In the genomic region with DNA sequence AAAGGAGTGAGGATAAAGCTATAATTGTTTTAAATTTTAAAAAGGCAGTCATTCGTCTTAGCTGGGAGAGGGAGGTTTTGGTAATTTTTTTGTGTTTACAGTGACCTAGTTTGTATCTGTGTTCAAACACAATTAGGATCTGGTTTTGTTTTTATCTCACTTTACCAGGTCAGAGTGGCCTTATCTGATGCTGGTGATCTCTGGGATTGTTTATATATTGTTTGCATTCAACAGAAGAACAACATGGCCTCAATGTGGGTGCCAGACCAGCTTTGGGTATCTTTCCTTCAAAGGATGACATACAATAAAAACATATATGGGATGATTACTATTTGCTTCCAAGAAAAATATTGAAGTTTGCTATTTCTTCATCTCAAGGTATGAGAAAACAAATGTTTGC, we compare ENCODE assay signal across 14 cellular contexts.
DNase-seq lines count a peak whose midpoint lies in the region; ATAC-seq and TF ChIP-seq lines count a peak whose summit lies in the region.
"Had no signal": no experiment of that assay in that cellular context is flagged by ENCODE, and none has a peak within 500 bp of the region (broad histone marks: within the 10 kb centered on the region; RNA-seq: fewer than 3 reads in every experiment).

No MANE protein-coding gene starts in this region.

- H2AK5ac ChIP-seq in mesendoderm (ENCODE audit: low read length) = no peak overlapping the region

- H3K56ac ChIP-seq in mesendoderm (ENCODE audit: low read length) = no peak overlapping the region

- H4K20me1 ChIP-seq in SK-N-SH (ENCODE audit: insufficient read depth) = no peaks in the 10 kb centered on the region
- H4K20me1 ChIP-seq: BLaER1 treated with 17β-estradiol and CSF1 and Interleukin-3, amounts not matched to agents 10 nM and 100 nM had no signal

- H3K27me3 Mint-ChIP-seq in endodermal cell (ENCODE audit: insufficient read depth) (no peaks in the 10 kb centered on the region), chondrocyte (ENCODE audit: low read depth) (no peaks in the 10 kb centered on the region)

- no peaks in the 10 kb centered on the region for H3F3A ChIP-seq in SK-N-SH (replicated peaks; ENCODE audit: insufficient read depth)

- H2BK120ac ChIP-seq in mesendoderm (ENCODE audit: low read depth, low read length) = no peak overlapping the region

- no peak overlapping the region for H2BK5ac ChIP-seq in mesendoderm (ENCODE audit: low read length)

- H3K18ac ChIP-seq in mesendoderm (ENCODE audit: low read length) = no peak overlapping the region

- no peaks in the 10 kb centered on the region for H3K36me3 Mint-ChIP-seq in endodermal cell (ENCODE audit: low read depth)
- H3K36me3 Mint-ChIP-seq in chondrocyte (ENCODE audit: low read depth) = no peaks in the 10 kb centered on the region
- H3K36me3 Mint-ChIP-seq: CD8-positive, alpha-beta T cell had no signal

- H3K4me3 Mint-ChIP-seq in endodermal cell (no peak overlapping the region), chondrocyte (ENCODE audit: unreplicated experiment) (no peak overlapping the region)
- H3K4me3 Mint-ChIP-seq: B cell; CD8-positive, alpha-beta T cell; H9 had no signal

- H3K79me2 ChIP-seq in SK-N-SH (ENCODE audit: insufficient read depth) (no peaks in the 10 kb centered on the region), mesendoderm (ENCODE audit: control insufficient read depth, insufficient read depth, low read length) (no peaks in the 10 kb centered on the region)

- 58% methylated on average over 1 of the region's 1 CpG for WGBS in SK-N-SH (ENCODE audit: low lambda C conversion rate)
- 21% methylated on average over 1 of the region's 1 CpG; no CpG with 5 or more reads in 1 of the 2 experiments for WGBS in endodermal cell (ENCODE audit: insufficient coverage in 1 of 2, insufficient read length in 1 of 2), 2 experiments
- no CpG with 5 or more reads among the region's 1 CpG for WGBS in mesendoderm (ENCODE audit: extremely low coverage, insufficient coverage, low lambda C conversion rate)

- DNase-seq in SK-N-SH (no peak), endodermal cell (no peak), mesendoderm (peak; percentile 72), chondrocyte (ENCODE audit: low spot score) (no peak)
- DNase-seq: Calu3; CD8-positive, alpha-beta T cell; DMS79 treated with DMSO at 0.1 percent for 48 hours; GF-D8; H9 had no signal

- peak overlapping the region; percentile 76 for H3K27ac Mint-ChIP-seq in endodermal cell
- H3K27ac Mint-ChIP-seq in chondrocyte (ENCODE audit: unreplicated experiment) = no peak overlapping the region
- H3K27ac Mint-ChIP-seq: B cell; CD8-positive, alpha-beta T cell had no signal

- CTCF ChIA-PET in SK-N-SH (lab: Yijun Ruan, JAX) = interaction anchor here (1.3 kb wide), 1 partner anchor 52 kb away, joined by 4 read pairs; no protein-coding TSS in a partner anchor

- H3K79me1 ChIP-seq in mesendoderm (ENCODE audit: low read length) = no peaks in the 10 kb centered on the region

- H3K27ac ChIP-seq in 22Rv1 (peak overlapping the region; percentile 56), SK-N-SH (ENCODE audit: low read depth in 2 of 2, low read length in 1 of 2) (peak overlapping the region in 1 of 2 experiments; percentile 9; a peak in 1 of 4 replicates), endodermal cell (ENCODE audit: low read depth, low read length) (no peak overlapping the region), mesendoderm (ENCODE audit: low read depth, low read length) (no peak overlapping the region)
- H3K27ac ChIP-seq: BLaER1 treated with 17β-estradiol and CSF1 and Interleukin-3, amounts not matched to agents 10 nM and 100 nM had no signal

- H3K4me1 ChIP-seq in SK-N-SH (ENCODE audit: control insufficient read depth in 1 of 2, insufficient read depth in 2 of 2, low read depth in 1 of 2, low read length in 1 of 2) (no peaks in the 10 kb centered on the region; a peak in 1 of 4 replicates), endodermal cell (ENCODE audit: control insufficient read depth, insufficient read depth, low read length) (peaks cover 13% of the 10 kb centered on the region), mesendoderm (ENCODE audit: control insufficient read depth, low read depth, low read length) (peaks cover 1% of the 10 kb centered on the region)
- H3K4me1 ChIP-seq: BLaER1 treated with 17β-estradiol and CSF1 and Interleukin-3, amounts not matched to agents 10 nM and 100 nM had no signal

- H3K4me1 Mint-ChIP-seq in endodermal cell = peaks cover 29% of the 10 kb centered on the region
- peaks cover 3% of the 10 kb centered on the region for H3K4me1 Mint-ChIP-seq in chondrocyte (ENCODE audit: low read depth)
- H3K4me1 Mint-ChIP-seq: B cell had no signal

- no peak overlapping the region for H2BK15ac ChIP-seq in mesendoderm (replicated peaks; ENCODE audit: low read depth)

- no peak overlapping the region for H4K5ac ChIP-seq in mesendoderm (ENCODE audit: low read length)

- H3K23ac ChIP-seq in mesendoderm (ENCODE audit: low read length) = no peak overlapping the region

- TF ChIP-seq RAD21 in SK-N-SH (IDR thresholded peaks at IDR 0.05; ENCODE audit: low read length) = no peak

- no peak overlapping the region for H2AFZ ChIP-seq in SK-N-SH (ENCODE audit: low read depth)

- no peak overlapping the region for H3K4me2 ChIP-seq in SK-N-SH
- H3K4me2 ChIP-seq in mesendoderm (ENCODE audit: low read length) = no peak overlapping the region
- H3K4me2 ChIP-seq: BLaER1 treated with 17β-estradiol and CSF1 and Interleukin-3, amounts not matched to agents 10 nM and 100 nM had no signal

- no peaks in the 10 kb centered on the region for H3K9me2 ChIP-seq in SK-N-SH

- H3K27me3 ChIP-seq in SK-N-SH (ENCODE audit: insufficient read depth) (no peaks in the 10 kb centered on the region), endodermal cell (ENCODE audit: control insufficient read depth, insufficient read depth, low read length, poor library complexity, severe bottlenecking) (no peaks in the 10 kb centered on the region), mesendoderm (ENCODE audit: insufficient read depth, low read length, poor library complexity) (no peaks in the 10 kb centered on the region)
- H3K27me3 ChIP-seq: BLaER1 treated with 17β-estradiol and CSF1 and Interleukin-3, amounts not matched to agents 10 nM and 100 nM had no signal

- no peak overlapping the region for H3K9ac ChIP-seq in SK-N-SH
- H3K9ac ChIP-seq in endodermal cell (ENCODE audit: extremely low read depth, low read length, poor library complexity, severe bottlenecking) = no peak overlapping the region
- no peak overlapping the region for H3K9ac ChIP-seq in mesendoderm (ENCODE audit: low read length)
- H3K9ac ChIP-seq: BLaER1 treated with 17β-estradiol and CSF1 and Interleukin-3, amounts not matched to agents 10 nM and 100 nM had no signal

- H3K9me3 Mint-ChIP-seq in endodermal cell (peaks cover 5% of the 10 kb centered on the region), chondrocyte (ENCODE audit: low read depth) (peaks cover 2% of the 10 kb centered on the region)
- H3K9me3 Mint-ChIP-seq: H9 had no signal

- TF ChIP-seq EP300 in SK-N-SH (IDR thresholded peaks at IDR 0.05; ENCODE audit: borderline replicate concordance in 1 of 2, low read depth in 1 of 2, low read length in 1 of 2) = peak in 1 of 2 experiments; percentile 74; a peak in 2 of 4 replicates

- no peak overlapping the region for H4K8ac ChIP-seq in mesendoderm (ENCODE audit: low read depth, low read length)

- ATAC-seq in GM18511 (IDR thresholded peaks at IDR 0.05; ENCODE audit: unreplicated experiment) (no peak), GM18520 (IDR thresholded peaks at IDR 0.05; ENCODE audit: unreplicated experiment) (no peak)
- ATAC-seq: CD8-positive, alpha-beta T cell had no signal

- H3K9me3 ChIP-seq in SK-N-SH = no peaks in the 10 kb centered on the region
- H3K9me3 ChIP-seq in endodermal cell (ENCODE audit: control insufficient read depth, low read length) = peaks cover 10% of the 10 kb centered on the region
- H3K9me3 ChIP-seq: BLaER1 treated with 17β-estradiol and CSF1 and Interleukin-3, amounts not matched to agents 10 nM and 100 nM had no signal

- H3K4ac ChIP-seq in mesendoderm (ENCODE audit: low read depth, low read length) = no peak overlapping the region

- H3K36me3 ChIP-seq in SK-N-SH (replicated peaks in 1 of 2; ENCODE audit: control insufficient read depth in 1 of 2, insufficient read depth in 2 of 2, low read length in 1 of 2) (no peaks in the 10 kb centered on the region), endodermal cell (ENCODE audit: control insufficient read depth, insufficient read depth, low read length) (no peaks in the 10 kb centered on the region), mesendoderm (ENCODE audit: control insufficient read depth, insufficient read depth, low read length) (no peaks in the 10 kb centered on the region)
- H3K36me3 ChIP-seq: BLaER1 treated with 17β-estradiol and CSF1 and Interleukin-3, amounts not matched to agents 10 nM and 100 nM had no signal

- POLR2A ChIA-PET in SK-N-SH (lab: Yijun Ruan, JAX) = no interaction called here

- H3K4me3 ChIP-seq in SK-N-SH (ENCODE audit: low read depth in 2 of 2, low read length in 1 of 2) (no peak overlapping the region), endodermal cell (ENCODE audit: low read length) (peak overlapping the region; percentile 39), mesendoderm (ENCODE audit: low read length) (no peak overlapping the region)
- H3K4me3 ChIP-seq: BLaER1 treated with 17β-estradiol and CSF1 and Interleukin-3, amounts not matched to agents 10 nM and 100 nM had no signal

- TF ChIP-seq CTCF in 22Rv1 (IDR thresholded peaks at IDR 0.05) = no peak
- no peak for TF ChIP-seq CTCF in SK-N-SH (IDR thresholded peaks at IDR 0.05)
- TF ChIP-seq CTCF in endodermal cell (conservative IDR thresholded peaks at IDR 0.05) = no peak
- TF ChIP-seq CTCF in chondrocyte (IDR thresholded peaks at IDR 0.05) = no peak

TF ChIP-seq in SK-N-SH, 30 proteins besides CTCF, POLR2A, EP300 and RAD21:
- TF ChIP-seq GATA2 (CRISPR knock-in tag; IDR thresholded peaks at IDR 0.05) = peak; percentile 65
- TF ChIP-seq POLR2AphosphoS5 (IDR thresholded peaks at IDR 0.05; ENCODE audit: low read depth, low read length) = no peak
